ENCODE assay signal across 8 cellular contexts in genomic region chr11:65134952-65135632, GRCh38. TPM values are rescaled to one million over a fixed set of nuclear protein-coding genes. Genes with fewer than 3 reads are reported as not detected.
DNase-seq lines count a peak whose midpoint lies in the region; ATAC-seq and TF ChIP-seq lines count a peak whose summit lies in the region.

No MANE protein-coding gene starts in this region.

- H3K4me3 ChIP-seq in AG10803 (ENCODE audit: low read length) (peak overlapping the region; percentile 94), kidney epithelial cell (ENCODE audit: low read depth, low read length) (peak overlapping the region; percentile 79)

- TF ChIP-seq CTCF in AG10803 (conservative IDR thresholded peaks at IDR 0.05; ENCODE audit: low read length) = no peak
- no peak for TF ChIP-seq CTCF in chondrocyte (IDR thresholded peaks at IDR 0.05)
- TF ChIP-seq CTCF in kidney epithelial cell (IDR thresholded peaks at IDR 0.05; ENCODE audit: insufficient read depth, low read length, poor library complexity, severe bottlenecking) = no peak

- H3K4me1 Mint-ChIP-seq in chondrocyte (ENCODE audit: low read depth) = peaks cover 25% of the 10 kb centered on the region

- H3K27ac Mint-ChIP-seq in chondrocyte (ENCODE audit: unreplicated experiment) = peak overlapping the region; percentile 99

- peaks cover 3% of the 10 kb centered on the region for H3K27me3 Mint-ChIP-seq in chondrocyte (ENCODE audit: low read depth)

- no peaks in the 10 kb centered on the region for H3K9me3 Mint-ChIP-seq in chondrocyte (ENCODE audit: low read depth)

- peak; percentile 68 for TF ChIP-seq POLR2A in GM19099 (IDR thresholded peaks at IDR 0.05; ENCODE audit: extremely low read depth, insufficient read length, low read depth)

- peaks cover 2% of the 10 kb centered on the region for H3K36me3 ChIP-seq in kidney epithelial cell (ENCODE audit: control insufficient read depth, insufficient read depth, low read length)

- peak overlapping the region; percentile 92 for H3K4me3 Mint-ChIP-seq in chondrocyte (ENCODE audit: unreplicated experiment)

- peaks cover 7% of the 10 kb centered on the region for H3K36me3 Mint-ChIP-seq in chondrocyte (ENCODE audit: low read depth)

- H3K27me3 ChIP-seq in kidney epithelial cell (ENCODE audit: control insufficient read depth, insufficient read depth, low read length) = no peaks in the 10 kb centered on the region

- peak; percentile 68 for ATAC-seq in HG03378 (IDR thresholded peaks at IDR 0.05; ENCODE audit: unreplicated experiment)

- DNase-seq in AG10803 (ENCODE audit: low read depth) (peak; percentile 96), NCI-H446 treated with DMSO at 0.1 percent for 48 hours (lab: John Stamatoyannopoulos, UW) (peak; percentile 98), chondrocyte (ENCODE audit: low spot score) (peak; percentile 88), kidney epithelial cell (ENCODE audit: low read depth) (peak; percentile 96)
- DNase-seq in activated CD4-positive, CD25-positive, alpha-beta regulatory T cell treated with anti-CD3 and anti-CD28 coated beads, Interleukin-2, amount 50 U/mL, for 72 hours = peak; percentile 73
- DNase-seq in stimulated activated CD4-positive, alpha-beta T cell treated with anti-CD3 and anti-CD28 coated beads, Interleukin-1b, Interleukin-23, amount 100 ng/mL, for 1 hour (ENCODE audit: low read depth in 2 of 2) = peak; percentile 46 to 60

RNA-seq across cellular contexts. Expression of gene SYVN1, which starts 0.8 kb away (rescaled TPM):
- total RNA-seq in chondrocyte (47.5 to 53.5 TPM (median 49.2 TPM) in 3 replicates), kidney epithelial cell (23.4 and 31.0 TPM in 2 replicates)

RNA-seq across cellular contexts. Expression of gene MRPL49, which starts 13.0 kb away (rescaled TPM):
- total RNA-seq in chondrocyte (37.2 to 43.2 TPM (median 40.5 TPM) in 3 replicates), kidney epithelial cell (67.6 and 88.5 TPM in 2 replicates)

RNA-seq across cellular contexts. Expression of gene FAU, which starts 13.2 kb away (rescaled TPM):
- total RNA-seq in chondrocyte = 506 to 669 TPM (median 519 TPM) in 3 replicates
- 595 and 710 TPM in 2 replicates for total RNA-seq in kidney epithelial cell

RNA-seq across cellular contexts. Expression of gene ZNHIT2, which starts 17.6 kb away (rescaled TPM):
- 7.9 to 8.7 TPM (median 7.9 TPM) in 3 replicates for total RNA-seq in chondrocyte
- total RNA-seq in kidney epithelial cell = 21.3 and 28.1 TPM in 2 replicates

RNA-seq across cellular contexts. Expression of gene TM7SF2, which starts 23.4 kb away (rescaled TPM):
- total RNA-seq in chondrocyte (10.3 to 14.4 TPM (median 10.7 TPM) in 3 replicates), kidney epithelial cell (42.4 and 42.6 TPM in 2 replicates)

Comparison
In these comparisons a context has a peak if more than half of its experiments do, and no peak if none do; other contexts are left out.
1. Peak in every context shown above with its lines: DNase-seq, ATAC-seq and H3K4me3 ChIP-seq.